8 cellular contexts compared by ENCODE assay signal in genomic region chr16:72008424-72009216, GRCh38. TPM values are rescaled to one million over a fixed set of nuclear protein-coding genes. Genes with fewer than 3 reads are reported as not detected.
DNase-seq lines count a peak whose midpoint lies in the region; ATAC-seq and TF ChIP-seq lines count a peak whose summit lies in the region.

TSS of gene DHODH (plus strand) at chr16:72008744. CDS start at chr16:72008765, 21 bp downstream.

- no peak for TF ChIP-seq EP300 in upper lobe of left lung (IDR thresholded peaks at IDR 0.05)

- H3K4me3 ChIP-seq in upper lobe of left lung: peak within 1 kb of the TSS; percentile 82 to 100 (median 96)

- H3K27ac ChIP-seq in upper lobe of left lung: peak within 1 kb of the TSS; percentile 63 to 71 (median 67)

- peaks cover 4 to 18% (median 11%) of the 10 kb centered on the region in 4 donors for H3K4me1 ChIP-seq in upper lobe of left lung

- no peaks in the 10 kb centered on the region for H3K9me3 ChIP-seq in upper lobe of left lung

- intact Hi-C loops in cardiac septum (cut with DNase I): loop anchor here (2.0 kb wide), 1 partner anchor 86 kb away; no protein-coding TSS in a partner anchor

- peaks cover 19% of the 10 kb centered on the region for H3K36me3 Mint-ChIP-seq in activated naive CD8-positive, alpha-beta T cell treated with anti-CD3 and anti-CD28 coated beads, Interleukin-2, amount 50 U/mL, for 24 hours (ENCODE audit: low read depth)

- DNase-seq in GM13976 (ENCODE audit: low spot score) (peak; percentile 100), NCI-H1436 treated with DMSO at 0.1 percent for 48 hours (lab: John Stamatoyannopoulos, UW) (peak; percentile 92), T follicular helper cell (ENCODE audit: low read depth) (peak; percentile 97), cardiac septum (ENCODE audit: low spot score) (peak; percentile 99), pons (ENCODE audit: low spot score) (peak; percentile 97), upper lobe of left lung (peak; percentile 98 to 99)
- DNase-seq in activated naive CD8-positive, alpha-beta T cell treated with anti-CD3 and anti-CD28 coated beads, Interleukin-2, amount 50 U/mL, for 24 hours: peak; percentile 97

- no peaks in the 10 kb centered on the region for H3K9me3 Mint-ChIP-seq in activated naive CD8-positive, alpha-beta T cell treated with anti-CD3 and anti-CD28 coated beads, Interleukin-2, amount 50 U/mL, for 24 hours

- TF ChIP-seq CTCF in GM13976 (IDR thresholded peaks at IDR 0.05; ENCODE audit: borderline replicate concordance, control extremely low read depth, extremely low read depth, insufficient read depth, missing control alignments) (no peak), upper lobe of left lung (IDR thresholded peaks at IDR 0.05) (peak in 2 of 6 experiments; percentile 9 to 36)

- TF ChIP-seq POLR2A in upper lobe of left lung (IDR thresholded peaks at IDR 0.05): peak in 2 of 4 donors; percentile 29 to 74

- peaks cover 37% of the 10 kb centered on the region for H3K4me1 Mint-ChIP-seq in activated naive CD8-positive, alpha-beta T cell treated with anti-CD3 and anti-CD28 coated beads, Interleukin-2, amount 50 U/mL, for 24 hours

- H3K27me3 ChIP-seq in upper lobe of left lung: no peaks in the 10 kb centered on the region

- ATAC-seq in HG02852 (IDR thresholded peaks at IDR 0.05; ENCODE audit: unreplicated experiment) (peak; percentile 99), upper lobe of left lung (ENCODE audit: low FRiP score in 2 of 2) (peak; percentile 99 to 100)
- peak; percentile 98 for ATAC-seq in activated naive CD8-positive, alpha-beta T cell treated with anti-CD3 and anti-CD28 coated beads, Interleukin-2, amount 50 U/mL, for 24 hours

- 1% methylated on average over 37 to 51 of the region's 57 CpGs for WGBS in upper lobe of left lung, 2 donors

- H3K27ac Mint-ChIP-seq in activated naive CD8-positive, alpha-beta T cell treated with anti-CD3 and anti-CD28 coated beads, Interleukin-2, amount 50 U/mL, for 24 hours: peak within 1 kb of the TSS; percentile 100

- in situ Hi-C loops in GM13976 (cut with MboI; ENCODE audit: low sequenced_read_pairs, unreplicated experiment): no loop called here

- H3K36me3 ChIP-seq in upper lobe of left lung: peaks cover 0 to 3% (median 0%) of the 10 kb centered on the region in 4 donors

- peak within 1 kb of the TSS; percentile 100 for H3K4me3 Mint-ChIP-seq in activated naive CD8-positive, alpha-beta T cell treated with anti-CD3 and anti-CD28 coated beads, Interleukin-2, amount 50 U/mL, for 24 hours

- no peaks in the 10 kb centered on the region for H3K27me3 Mint-ChIP-seq in activated naive CD8-positive, alpha-beta T cell treated with anti-CD3 and anti-CD28 coated beads, Interleukin-2, amount 50 U/mL, for 24 hours

RNA-seq across cellular contexts. Expression of gene DHODH, which starts in this region (rescaled TPM):
- total RNA-seq in cardiac septum: 7.3 TPM
- 10 to 100 TPM in 2 of 6 donors, 1 to 10 TPM in 4; 5.8 to 13.2 (median 7.8) TPM for total RNA-seq in upper lobe of left lung

Comparison
In these comparisons a context has a peak if more than half of its experiments do, and no peak if none do; other contexts are left out.
1. Peak in every context shown above with its lines: DNase-seq, ATAC-seq, H3K4me3 ChIP-seq and H3K27ac ChIP-seq.